Comparison of ENCODE assay signal across 27 cellular contexts in the genomic region with DNA sequence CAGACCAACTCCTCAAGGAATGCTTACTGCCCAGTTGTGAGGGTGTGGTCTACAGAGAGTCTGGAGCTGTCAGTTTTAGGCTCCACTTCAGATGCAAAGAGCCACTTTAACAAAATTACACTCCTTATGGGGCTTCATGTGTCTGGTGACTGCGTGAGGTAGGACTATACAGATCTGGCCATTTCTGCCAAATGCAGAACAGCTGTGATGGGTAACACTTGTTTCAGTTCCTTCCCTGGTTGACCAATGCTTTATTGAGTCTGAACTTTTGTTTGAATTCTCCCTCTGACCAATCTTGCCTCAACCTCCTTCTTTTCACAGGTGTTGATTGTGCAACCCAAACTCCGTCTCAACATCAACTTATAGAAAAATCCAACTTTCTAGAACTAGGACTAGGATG.
"Had no signal": no experiment of that assay in that cellular context is flagged by ENCODE, and none has a peak within 500 bp of the region (broad histone marks: within the 10 kb centered on the region; RNA-seq: fewer than 3 reads in every experiment).

No MANE protein-coding gene starts in this region.

- H3K27ac ChIP-seq: adrenal gland, ascending aorta, breast epithelium, coronary artery, dorsolateral prefrontal cortex, heart left ventricle, WERI-Rb-1 had no signal

- DNase-seq: activated B cell treated with CpG ODN at 0.5 μM for 24 hours; activated CD4-positive, alpha-beta T cell treated with anti-CD3 and anti-CD28 coated beads for 48 hours; activated CD4-positive, alpha-beta T cell treated with anti-CD3 and anti-CD28 coated beads, Interleukin-2, amount 50 U/mL, for 1 hour; activated CD4-positive, alpha-beta T cell treated with anti-CD3 and anti-CD28 coated beads, Interleukin-2, amount 50 U/mL, for 48 hours; activated CD8-positive, alpha-beta memory T cell treated with anti-CD3 and anti-CD28 coated beads for 24 hours; activated CD8-positive, alpha-beta T cell treated with anti-CD3 and anti-CD28 coated beads for 36 hours; activated effector memory CD4-positive, alpha-beta T cell treated with Interleukin-2 at 50 U/mL for 16 hours; activated gamma-delta T cell treated with Interleukin-2 at 50 U/mL for 16 hours; activated naive CD4-positive, alpha-beta T cell treated with anti-CD3 and anti-CD28 coated beads for 36 hours; activated naive CD8-positive, alpha-beta T cell treated with anti-CD3 and anti-CD28 coated beads for 36 hours; activated naive CD8-positive, alpha-beta T cell treated with anti-CD3 and anti-CD28 coated beads, Interleukin-2, amount 50 U/mL, for 24 hours; activated T-cell treated with anti-CD3 and anti-CD28 coated beads, Interleukin-2, amount 50 U/mL, for 4 hours; adrenal gland; dorsolateral prefrontal cortex; effector memory CD4-positive, alpha-beta T cell; foreskin fibroblast; glutamatergic neuron; heart left ventricle; hypothalamus; T-helper 2 cell; WERI-Rb-1 had no signal

- ATAC-seq: activated CD4-positive, CD25-positive, alpha-beta regulatory T cell treated with anti-CD3 and anti-CD28 coated beads, Interleukin-2, amount 50 U/mL, for 24 hours; activated CD8-positive, alpha-beta T cell treated with anti-CD3 and anti-CD28 coated beads for 36 hours; activated naive CD8-positive, alpha-beta T cell treated with anti-CD3 and anti-CD28 coated beads, Interleukin-2, amount 50 U/mL, for 24 hours; activated T-cell treated with anti-CD3 and anti-CD28 coated beads, Interleukin-2, amount 50 U/mL, for 4 hours; activated T-helper 17 cell treated with anti-CD3 and anti-CD28 coated beads, Interleukin-2, amount 50 U/mL, for 72 hours; esophagus mucosa; heart left ventricle had no signal

- H3K4me1 ChIP-seq: adrenal gland, ascending aorta, breast epithelium had no signal

- H3K4me3 ChIP-seq: adrenal gland, ascending aorta, breast epithelium, coronary artery, dorsolateral prefrontal cortex, heart left ventricle had no signal

- H3K27me3 ChIP-seq: adrenal gland, ascending aorta, breast epithelium, heart left ventricle had no signal

- H3K36me3 ChIP-seq: adrenal gland, ascending aorta, breast epithelium, heart left ventricle, WERI-Rb-1 had no signal

- H3K9me3 ChIP-seq: adrenal gland, ascending aorta, breast epithelium, heart left ventricle had no signal
